In genomic region chr4:105399535-105400161, GRCh38 we compare ENCODE assay signal across 15 cellular contexts.
DNase-seq lines count a peak whose midpoint lies in the region; ATAC-seq and TF ChIP-seq lines count a peak whose summit lies in the region.
"Had no signal": no experiment of that assay in that cellular context is flagged by ENCODE, and none has a peak within 500 bp of the region (broad histone marks: within the 10 kb centered on the region; RNA-seq: fewer than 3 reads in every experiment).

No MANE protein-coding gene starts in this region.

- no peak for TF ChIP-seq CTCF in mesothelial cell of epicardium (IDR thresholded peaks at IDR 0.05; ENCODE audit: unreplicated experiment)

- DNase-seq in AG08395 (ENCODE audit: low spot score) (peak; percentile 63), HS-27A (ENCODE audit: low read depth) (peak; percentile 39), foreskin melanocyte (peak; percentile 46), HEK293T (ENCODE audit: extremely low spot score) (no peak), cardiac septum (ENCODE audit: low spot score) (no peak), mesothelial cell of epicardium (ENCODE audit: low spot score in 2 of 2, unreplicated experiment in 2 of 2) (no peak)
- no peak for DNase-seq in activated CD4-positive, alpha-beta T cell treated with anti-CD3 and anti-CD28 coated beads, Interleukin-2, amount 50 U/mL, for 4 hours
- DNase-seq: activated T-cell treated with anti-CD3 and anti-CD28 coated beads, Interleukin-2, amount 50 U/mL, for 48 hours; central memory CD4-positive, alpha-beta T cell; left lung; NCI-H1930; stimulated activated CD4-positive, alpha-beta T cell treated with anti-CD3 and anti-CD28 coated beads, Interleukin-2, amount 100 ng/mL, for 24 hours; stimulated activated naive CD8-positive, alpha-beta T cell treated with anti-CD3 and anti-CD28 coated beads, Interleukin-15, amount 100 ng/mL, for 72 hours had no signal

- no peak overlapping the region for H3K4me3 Mint-ChIP-seq in activated T-helper 17 cell treated with anti-CD3 and anti-CD28 coated beads, Interleukin-2, amount 50 U/mL, for 72 hours
- no peak overlapping the region for H3K4me3 Mint-ChIP-seq in mesothelial cell of epicardium
- H3K4me3 Mint-ChIP-seq: stimulated activated naive CD8-positive, alpha-beta T cell treated with anti-CD3 and anti-CD28 coated beads, Interleukin-15, amount 100 ng/mL, for 72 hours had no signal

- intact Hi-C loops in cardiac septum (cut with DNase I), result no loop called here

- no peaks in the 10 kb centered on the region for H3K4me1 Mint-ChIP-seq in activated T-helper 17 cell treated with anti-CD3 and anti-CD28 coated beads, Interleukin-2, amount 50 U/mL, for 72 hours
- no peaks in the 10 kb centered on the region for H3K4me1 Mint-ChIP-seq in mesothelial cell of epicardium
- H3K4me1 Mint-ChIP-seq: stimulated activated naive CD8-positive, alpha-beta T cell treated with anti-CD3 and anti-CD28 coated beads, Interleukin-15, amount 100 ng/mL, for 72 hours had no signal

- no peak overlapping the region for H3K27ac Mint-ChIP-seq in activated T-helper 17 cell treated with anti-CD3 and anti-CD28 coated beads, Interleukin-2, amount 50 U/mL, for 72 hours
- H3K27ac Mint-ChIP-seq in mesothelial cell of epicardium, result no peak overlapping the region
- H3K27ac Mint-ChIP-seq: stimulated activated naive CD8-positive, alpha-beta T cell treated with anti-CD3 and anti-CD28 coated beads, Interleukin-15, amount 100 ng/mL, for 72 hours had no signal

- H3K36me3 Mint-ChIP-seq in activated T-helper 17 cell treated with anti-CD3 and anti-CD28 coated beads, Interleukin-2, amount 50 U/mL, for 72 hours (ENCODE audit: low read depth), result peaks cover 36% of the 10 kb centered on the region
- peaks cover 18% of the 10 kb centered on the region for H3K36me3 Mint-ChIP-seq in mesothelial cell of epicardium

- POLR2A ChIA-PET in HEK293T (lab: Yijun Ruan, JAX), result no interaction called here

- CTCF ChIA-PET in HEK293T (lab: Yijun Ruan, JAX), result no interaction called here

- ATAC-seq in activated T-helper 17 cell treated with anti-CD3 and anti-CD28 coated beads, Interleukin-2, amount 50 U/mL, for 72 hours (replicated peaks), result peak; percentile 46
- ATAC-seq: gastroesophageal sphincter; left lung; stimulated activated naive CD8-positive, alpha-beta T cell treated with anti-CD3 and anti-CD28 coated beads, Interleukin-15, amount 100 ng/mL, for 72 hours had no signal

- no peaks in the 10 kb centered on the region for H3K27me3 Mint-ChIP-seq in activated T-helper 17 cell treated with anti-CD3 and anti-CD28 coated beads, Interleukin-2, amount 50 U/mL, for 72 hours
- no peaks in the 10 kb centered on the region for H3K27me3 Mint-ChIP-seq in mesothelial cell of epicardium (ENCODE audit: low read depth)
- H3K27me3 Mint-ChIP-seq: stimulated activated naive CD8-positive, alpha-beta T cell treated with anti-CD3 and anti-CD28 coated beads, Interleukin-15, amount 100 ng/mL, for 72 hours had no signal

- H3K9me3 Mint-ChIP-seq in activated T-helper 17 cell treated with anti-CD3 and anti-CD28 coated beads, Interleukin-2, amount 50 U/mL, for 72 hours, result no peaks in the 10 kb centered on the region
- no peaks in the 10 kb centered on the region for H3K9me3 Mint-ChIP-seq in mesothelial cell of epicardium
- H3K9me3 Mint-ChIP-seq: stimulated activated naive CD8-positive, alpha-beta T cell treated with anti-CD3 and anti-CD28 coated beads, Interleukin-15, amount 100 ng/mL, for 72 hours had no signal

TF ChIP-seq in HEK293T, 16 proteins besides CTCF, POLR2A, EP300 and RAD21:
- TF ChIP-seq FOXA1 (IDR thresholded peaks at IDR 0.05) (no peak), ZNF384 (IDR thresholded peaks at IDR 0.05) (no peak), ARNT (IDR thresholded peaks at IDR 0.05) (no peak)

Comparison
In these comparisons a context has a peak if more than half of its experiments do, and no peak if none do; other contexts are left out.
1. DNase-seq: peak in AG08395 (single experiment), HS-27A (single experiment) and foreskin melanocyte (single experiment); none in HEK293T (single experiment), cardiac septum (single experiment), activated CD4-positive, alpha-beta T cell treated with anti-CD3 and anti-CD28 coated beads, Interleukin-2, amount 50 U/mL, for 4 hours (0 of 2) and mesothelial cell of epicardium (0 of 2).